Comparison of ENCODE assay signal across 33 cellular contexts in the genomic region with DNA sequence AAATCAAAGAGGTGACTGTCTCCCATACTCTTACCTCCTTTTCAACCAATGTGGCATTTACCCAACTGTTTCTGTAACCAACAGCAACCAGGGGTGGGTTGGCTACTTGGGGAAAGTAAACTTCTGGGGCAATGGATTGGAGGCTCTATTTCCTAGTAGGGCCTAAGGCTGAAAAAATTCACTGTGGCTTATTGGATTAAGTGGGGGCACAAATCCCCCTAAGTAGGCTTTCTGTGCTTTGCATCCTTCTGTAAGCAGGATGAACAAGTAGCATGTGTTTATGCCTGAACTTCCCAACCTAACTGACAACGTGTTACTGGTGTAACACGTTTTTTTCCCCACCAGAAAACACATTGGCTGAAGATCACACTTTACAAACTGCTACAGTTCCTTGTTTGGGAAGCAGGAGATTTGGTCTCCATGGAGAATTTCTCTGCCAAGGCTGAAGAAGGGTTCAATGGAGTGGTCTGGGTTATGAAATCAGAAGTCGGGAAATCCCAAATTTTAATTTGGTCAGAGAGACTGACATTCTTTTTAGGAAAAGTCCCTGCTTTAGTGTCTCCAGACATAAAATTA.
"Had no signal": no experiment of that assay in that cellular context is flagged by ENCODE, and none has a peak within 500 bp of the region (broad histone marks: within the 10 kb centered on the region; RNA-seq: fewer than 3 reads in every experiment).

No MANE protein-coding gene starts in this region.

- H3K9me3 ChIP-seq: ascending aorta, Peyer's patch had no signal

- H3K4me3 ChIP-seq: ascending aorta, cardiac muscle cell, Peyer's patch had no signal

- H3K27ac ChIP-seq: ascending aorta, cardiac muscle cell, KMS-11, Peyer's patch, VCaP had no signal

- H3K27ac Mint-ChIP-seq: activated CD4-positive, alpha-beta T cell treated with anti-CD3 and anti-CD28 coated beads, Interleukin-2, amount 10 ng/mL, durations not matched to agents 24 days and 14 days; activated CD8-positive, alpha-beta T cell treated with anti-CD3 and anti-CD28 coated beads for 36 hours; activated naive CD4-positive, alpha-beta T cell treated with anti-CD3 and anti-CD28 coated beads, Interleukin-2, amount 50 U/mL, for 24 hours; activated naive CD8-positive, alpha-beta T cell treated with anti-CD3 and anti-CD28 coated beads, Interleukin-2, amount 10 ng/mL, durations not matched to agents 7 days and 5 days; activated T-helper 2 cell treated with anti-CD3 and anti-CD28 coated beads, Interferon-gamma antibody, Interleukin-2, Interleukin-4, amounts not matched to agents 10 μg/mL and 5 μg/mL and 100 μg/mL, durations not matched to agents 14 hours and 24 hours and 36 hours; T-cell; T-helper 17 cell had no signal

- H3K27me3 Mint-ChIP-seq: activated naive CD4-positive, alpha-beta T cell treated with anti-CD3 and anti-CD28 coated beads, Interleukin-2, amount 50 U/mL, for 24 hours had no signal

- H3K9me3 Mint-ChIP-seq: activated CD8-positive, alpha-beta T cell treated with anti-CD3 and anti-CD28 coated beads for 36 hours; activated naive CD4-positive, alpha-beta T cell treated with anti-CD3 and anti-CD28 coated beads, Interleukin-2, amount 50 U/mL, for 24 hours; activated T-helper 2 cell treated with anti-CD3 and anti-CD28 coated beads, Interferon-gamma antibody, Interleukin-2, Interleukin-4, amounts not matched to agents 10 μg/mL and 5 μg/mL and 100 μg/mL, durations not matched to agents 14 hours and 24 hours and 36 hours; central memory CD8-positive, alpha-beta T cell; T-cell had no signal

- DNase-seq: activated CD4-positive, alpha-beta T cell treated with anti-CD3 and anti-CD28 coated beads for 1 hour; activated CD4-positive, alpha-beta T cell treated with anti-CD3 and anti-CD28 coated beads, Interleukin-2, amount 10 ng/mL, durations not matched to agents 24 days and 14 days; activated CD4-positive, alpha-beta T cell treated with anti-CD3 and anti-CD28 coated beads, Interleukin-2, amount 50 U/mL, for 4 hours; activated CD4-positive, CD25-positive, alpha-beta regulatory T cell; activated CD8-positive, alpha-beta T cell treated with anti-CD3 and anti-CD28 coated beads for 36 hours; activated gamma-delta T cell; activated naive CD4-positive, alpha-beta T cell treated with Interleukin-2 at 50 U/mL for 16 hours; activated naive CD8-positive, alpha-beta T cell treated with anti-CD3 and anti-CD28 coated beads, Interleukin-2, amount 10 ng/mL, durations not matched to agents 7 days and 5 days; activated T-cell treated with anti-CD3 and anti-CD28 coated beads, Interleukin-2, amount 50 U/mL, for 1 hour; amygdala; MM.1S; MV-4-11; NCI-H1092; NCI-H1436 treated with DMSO at 0.1 percent for 48 hours; NCI-H1694 treated with DMSO at 0.1 percent for 48 hours; NCI-H2029; NCI-H345; NCI-H526 treated with DMSO at 0.1 percent for 48 hours; NCI-H774; PC-3; Peyer's patch; RPMI8226; SIG-M5; T-cell; T-helper 17 cell had no signal

- H3K9ac ChIP-seq: KMS-11 had no signal

- H3K27me3 ChIP-seq: ascending aorta, Peyer's patch had no signal

- H3K4me1 Mint-ChIP-seq: central memory CD8-positive, alpha-beta T cell; T-helper 17 cell had no signal

- H3K4me1 ChIP-seq: ascending aorta, Peyer's patch had no signal

- H3K36me3 Mint-ChIP-seq: activated naive CD8-positive, alpha-beta T cell treated with anti-CD3 and anti-CD28 coated beads, Interleukin-2, amount 10 ng/mL, durations not matched to agents 7 days and 5 days; T-cell had no signal

- ATAC-seq: activated CD8-positive, alpha-beta T cell treated with anti-CD3 and anti-CD28 coated beads for 36 hours; PC-3; SK-N-SH treated with all-trans-retinoic acid at 6 μM for 48 hours; T-cell; T-helper 17 cell had no signal

- H3K4me3 Mint-ChIP-seq: activated CD4-positive, alpha-beta T cell treated with anti-CD3 and anti-CD28 coated beads, Interleukin-2, amount 10 ng/mL, durations not matched to agents 24 days and 14 days; activated CD8-positive, alpha-beta T cell treated with anti-CD3 and anti-CD28 coated beads for 36 hours; activated naive CD4-positive, alpha-beta T cell treated with anti-CD3 and anti-CD28 coated beads, Interleukin-2, amount 50 U/mL, for 24 hours; activated naive CD8-positive, alpha-beta T cell treated with anti-CD3 and anti-CD28 coated beads, Interleukin-2, amount 10 ng/mL, durations not matched to agents 7 days and 5 days; central memory CD8-positive, alpha-beta T cell; T-cell; T-helper 17 cell had no signal

- H3K4me2 ChIP-seq: KMS-11 had no signal

- H3K36me3 ChIP-seq: ascending aorta, cardiac muscle cell, Peyer's patch had no signal
